ENCODE assay signal across 6 cellular contexts in genomic region chr9:71656496-71656895, GRCh38.
"Had no signal": no experiment of that assay in that cellular context is flagged by ENCODE, and none has a peak within 500 bp of the region (broad histone marks: within the 10 kb centered on the region; RNA-seq: fewer than 3 reads in every experiment).

No MANE protein-coding gene starts in this region.

- H3K4me3 ChIP-seq: K562 had no signal

- FAIRE-seq: HepG2, HTR-8/SVneo, K562 had no signal

- H3K27ac ChIP-seq: HL-60 had no signal

- ATAC-seq: HepG2, K562 had no signal

- DNase-seq: IMR-90, KBM-7 had no signal
